ENCODE assay signal across 1 cellular context in the genomic region with DNA sequence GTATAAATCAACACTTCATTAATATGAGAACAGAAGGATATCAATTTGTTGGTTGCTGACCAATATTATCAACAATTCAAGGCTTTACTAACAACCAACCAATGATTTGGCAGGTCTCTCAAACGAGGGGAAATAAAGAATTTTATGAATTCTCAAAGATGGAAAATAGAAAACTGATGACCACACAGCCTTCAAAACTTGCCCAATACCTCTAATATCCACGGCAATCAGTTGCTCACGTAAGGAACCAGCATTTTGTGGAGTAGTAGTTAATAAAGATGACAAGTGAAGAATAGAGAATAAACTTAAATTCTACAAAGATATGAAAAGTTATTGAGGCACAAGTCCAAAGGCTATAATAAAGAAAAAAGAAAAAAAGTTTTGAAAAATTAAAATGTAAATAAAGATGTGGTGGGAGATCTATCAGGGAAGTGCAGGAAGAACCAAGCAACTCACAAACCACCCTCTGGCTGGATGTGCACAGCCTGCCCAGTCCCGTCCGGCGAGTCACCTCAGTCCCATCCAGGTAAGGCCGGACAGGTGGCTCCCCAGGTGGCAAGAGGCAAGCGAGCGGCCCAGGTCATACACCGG.
TF ChIP-seq lines count a peak whose summit lies in the region.

No MANE protein-coding gene starts in this region.

TF ChIP-seq in HepG2, 621 proteins besides CTCF, POLR2A, EP300 and RAD21 (continued from another document):
- TF ChIP-seq, protein P1, sequence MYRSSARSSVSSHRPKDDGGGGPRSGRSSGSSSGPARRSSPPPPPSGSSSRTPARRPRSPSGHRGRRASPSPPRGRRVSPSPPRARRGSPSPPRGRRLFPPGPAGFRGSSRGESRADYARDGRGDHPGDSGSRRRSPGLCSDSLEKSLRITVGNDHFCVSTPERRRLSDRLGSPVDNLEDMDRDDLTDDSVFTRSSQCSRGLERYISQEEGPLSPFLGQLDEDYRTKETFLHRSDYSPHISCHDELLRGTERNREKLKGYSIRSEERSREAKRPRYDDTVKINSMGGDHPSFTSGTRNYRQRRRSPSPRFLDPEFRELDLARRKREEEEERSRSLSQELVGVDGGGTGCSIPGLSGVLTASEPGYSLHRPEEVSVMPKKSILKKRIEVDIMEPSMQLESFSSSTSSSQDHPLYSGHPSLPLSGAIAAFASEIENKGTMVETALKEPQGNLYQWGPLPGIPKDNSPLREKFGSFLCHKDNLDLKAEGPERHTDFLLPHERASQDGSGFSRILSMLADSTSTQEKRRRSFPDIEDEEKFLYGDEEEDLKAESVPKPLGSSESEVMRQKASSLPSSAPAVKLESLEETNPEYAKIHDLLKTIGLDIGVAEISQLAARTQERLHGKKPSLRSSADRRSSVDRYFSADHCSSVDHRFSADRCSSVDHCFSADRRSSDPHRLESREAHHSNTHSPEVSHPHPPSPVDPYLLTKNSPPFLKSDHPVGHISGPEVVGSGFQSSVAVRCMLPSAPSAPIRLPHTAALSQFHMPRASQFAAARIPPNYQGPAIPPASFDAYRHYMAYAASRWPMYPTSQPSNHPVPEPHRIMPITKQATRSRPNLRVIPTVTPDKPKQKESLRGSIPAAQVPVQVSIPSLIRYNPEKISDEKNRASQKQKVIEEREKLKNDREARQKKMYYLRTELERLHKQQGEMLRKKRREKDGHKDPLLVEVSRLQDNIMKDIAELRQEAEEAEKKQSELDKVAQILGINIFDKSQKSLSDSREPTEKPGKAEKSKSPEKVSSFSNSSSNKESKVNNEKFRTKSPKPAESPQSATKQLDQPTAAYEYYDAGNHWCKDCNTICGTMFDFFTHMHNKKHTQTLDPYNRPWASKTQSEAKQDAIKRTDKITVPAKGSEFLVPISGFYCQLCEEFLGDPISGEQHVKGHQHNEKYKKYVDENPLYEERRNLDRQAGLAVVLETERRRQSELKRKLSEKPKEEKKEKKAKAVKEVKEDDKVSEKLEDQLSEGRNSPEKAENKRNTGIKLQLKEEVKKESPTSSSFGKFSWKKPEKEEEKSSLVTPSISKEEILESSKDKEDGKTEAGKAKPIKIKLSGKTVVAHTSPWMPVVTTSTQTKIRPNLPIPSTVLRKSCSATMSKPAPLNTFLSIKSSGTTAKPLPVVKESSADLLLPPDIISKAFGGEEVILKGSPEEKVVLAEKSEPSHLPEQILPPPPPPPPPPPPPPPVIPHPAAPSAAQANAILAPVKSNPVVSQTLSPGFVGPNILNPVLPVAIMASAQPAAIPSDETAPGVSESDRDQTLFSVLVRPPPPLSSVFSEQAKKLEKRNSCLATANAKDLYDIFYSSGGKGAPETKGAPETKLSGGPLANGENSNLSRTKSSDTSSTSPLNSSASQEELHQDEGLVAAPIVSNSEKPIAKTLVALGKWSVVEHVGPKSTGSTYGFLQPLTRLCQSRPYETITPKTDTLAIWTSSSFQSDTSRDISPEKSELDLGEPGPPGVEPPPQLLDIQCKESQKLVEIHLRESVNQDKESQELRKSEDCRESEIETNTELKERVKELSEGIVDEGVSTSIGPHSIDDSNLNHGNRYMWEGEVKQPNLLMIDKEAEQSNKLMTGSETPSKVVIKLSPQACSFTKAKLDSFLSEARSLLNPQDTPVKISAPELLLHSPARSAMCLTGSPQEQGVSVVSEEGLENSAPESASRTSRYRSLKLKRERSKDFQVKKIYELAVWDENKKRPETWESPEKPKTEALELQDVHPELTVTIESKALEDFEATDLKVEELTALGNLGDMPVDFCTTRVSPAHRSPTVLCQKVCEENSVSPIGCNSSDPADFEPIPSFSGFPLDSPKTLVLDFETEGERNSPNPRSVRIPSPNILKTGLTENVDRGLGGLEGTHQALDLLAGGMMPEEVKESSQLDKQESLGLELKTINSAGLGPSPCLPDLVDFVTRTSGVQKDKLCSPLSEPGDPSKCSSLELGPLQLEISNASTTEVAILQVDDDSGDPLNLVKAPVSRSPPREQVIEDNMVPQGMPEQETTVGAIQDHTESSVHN (CRISPR knock-in tag; IDR thresholded peaks at IDR 0.05): no peak
- no peak; the same call in 1 of the 2 replicates for TF ChIP-seq ZNF670 (CRISPR knock-in tag; IDR thresholded peaks at IDR 0.05; ENCODE audit: borderline replicate concordance)
- no peak for TF ChIP-seq ZNF274 (CRISPR knock-in tag; IDR thresholded peaks at IDR 0.05)
- no peak for TF ChIP-seq HOXD1 (CRISPR knock-in tag; IDR thresholded peaks at IDR 0.05)
- no peak for TF ChIP-seq ZNF317 (CRISPR knock-in tag; IDR thresholded peaks at IDR 0.05)
- TF ChIP-seq ARID2 (CRISPR knock-in tag; IDR thresholded peaks at IDR 0.05; ENCODE audit: borderline replicate concordance): 0 out of 2 replicates have a peak, but pooled peaks have one; percentile 7
- no peak for TF ChIP-seq GATAD1 (CRISPR knock-in tag; IDR thresholded peaks at IDR 0.05)
- TF ChIP-seq MTF1 (CRISPR knock-in tag; IDR thresholded peaks at IDR 0.05): 0 out of 2 replicates have a peak, but pooled peaks have one; percentile 22
- no peak for TF ChIP-seq IRX3 (CRISPR knock-in tag; IDR thresholded peaks at IDR 0.05; ENCODE audit: borderline replicate concordance, low read depth)
- TF ChIP-seq IKZF4 (CRISPR knock-in tag; IDR thresholded peaks at IDR 0.05; ENCODE audit: borderline replicate concordance, low read depth, not compliant biosample characterization): no peak
- no peak for TF ChIP-seq ZNF737 (CRISPR knock-in tag; IDR thresholded peaks at IDR 0.05; ENCODE audit: borderline replicate concordance)
- TF ChIP-seq, protein P2, sequence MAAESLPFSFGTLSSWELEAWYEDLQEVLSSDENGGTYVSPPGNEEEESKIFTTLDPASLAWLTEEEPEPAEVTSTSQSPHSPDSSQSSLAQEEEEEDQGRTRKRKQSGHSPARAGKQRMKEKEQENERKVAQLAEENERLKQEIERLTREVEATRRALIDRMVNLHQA (CRISPR knock-in tag; IDR thresholded peaks at IDR 0.05): no peak
- TF ChIP-seq MBD4 (IDR thresholded peaks at IDR 0.05; ENCODE audit: borderline replicate concordance, low read length): no peak
- TF ChIP-seq, protein P3, sequence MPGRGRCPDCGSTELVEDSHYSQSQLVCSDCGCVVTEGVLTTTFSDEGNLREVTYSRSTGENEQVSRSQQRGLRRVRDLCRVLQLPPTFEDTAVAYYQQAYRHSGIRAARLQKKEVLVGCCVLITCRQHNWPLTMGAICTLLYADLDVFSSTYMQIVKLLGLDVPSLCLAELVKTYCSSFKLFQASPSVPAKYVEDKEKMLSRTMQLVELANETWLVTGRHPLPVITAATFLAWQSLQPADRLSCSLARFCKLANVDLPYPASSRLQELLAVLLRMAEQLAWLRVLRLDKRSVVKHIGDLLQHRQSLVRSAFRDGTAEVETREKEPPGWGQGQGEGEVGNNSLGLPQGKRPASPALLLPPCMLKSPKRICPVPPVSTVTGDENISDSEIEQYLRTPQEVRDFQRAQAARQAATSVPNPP (CRISPR knock-in tag; IDR thresholded peaks at IDR 0.05): no peak
- TF ChIP-seq, protein P4, sequence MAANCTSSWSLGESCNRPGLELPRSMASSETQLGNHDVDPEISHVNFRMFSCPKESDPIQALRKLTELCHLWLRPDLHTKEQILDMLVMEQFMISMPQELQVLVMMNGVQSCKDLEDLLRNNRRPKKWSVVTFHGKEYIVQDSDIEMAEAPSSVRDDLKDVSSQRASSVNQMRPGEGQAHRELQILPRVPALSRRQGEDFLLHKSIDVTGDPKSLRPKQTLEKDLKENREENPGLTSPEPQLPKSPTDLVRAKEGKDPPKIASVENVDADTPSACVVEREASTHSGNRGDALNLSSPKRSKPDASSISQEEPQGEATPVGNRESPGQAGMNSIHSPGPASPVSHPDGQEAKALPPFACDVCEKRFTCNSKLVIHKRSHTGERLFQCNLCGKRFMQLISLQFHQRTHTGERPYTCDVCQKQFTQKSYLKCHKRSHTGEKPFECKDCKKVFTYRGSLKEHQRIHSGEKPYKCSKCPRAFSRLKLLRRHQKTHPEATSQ (CRISPR knock-in tag; IDR thresholded peaks at IDR 0.05; ENCODE audit: borderline replicate concordance): no peak
- TF ChIP-seq CEBPB (IDR thresholded peaks at IDR 0.05; ENCODE audit: borderline replicate concordance, low read depth, low read length): 0 out of 2 replicates have a peak, but pooled peaks have one; percentile 30
- no peak for TF ChIP-seq XRCC5 (optimal IDR thresholded peaks at IDR 0.05; ENCODE audit: low read length)
- TF ChIP-seq, protein P5, sequence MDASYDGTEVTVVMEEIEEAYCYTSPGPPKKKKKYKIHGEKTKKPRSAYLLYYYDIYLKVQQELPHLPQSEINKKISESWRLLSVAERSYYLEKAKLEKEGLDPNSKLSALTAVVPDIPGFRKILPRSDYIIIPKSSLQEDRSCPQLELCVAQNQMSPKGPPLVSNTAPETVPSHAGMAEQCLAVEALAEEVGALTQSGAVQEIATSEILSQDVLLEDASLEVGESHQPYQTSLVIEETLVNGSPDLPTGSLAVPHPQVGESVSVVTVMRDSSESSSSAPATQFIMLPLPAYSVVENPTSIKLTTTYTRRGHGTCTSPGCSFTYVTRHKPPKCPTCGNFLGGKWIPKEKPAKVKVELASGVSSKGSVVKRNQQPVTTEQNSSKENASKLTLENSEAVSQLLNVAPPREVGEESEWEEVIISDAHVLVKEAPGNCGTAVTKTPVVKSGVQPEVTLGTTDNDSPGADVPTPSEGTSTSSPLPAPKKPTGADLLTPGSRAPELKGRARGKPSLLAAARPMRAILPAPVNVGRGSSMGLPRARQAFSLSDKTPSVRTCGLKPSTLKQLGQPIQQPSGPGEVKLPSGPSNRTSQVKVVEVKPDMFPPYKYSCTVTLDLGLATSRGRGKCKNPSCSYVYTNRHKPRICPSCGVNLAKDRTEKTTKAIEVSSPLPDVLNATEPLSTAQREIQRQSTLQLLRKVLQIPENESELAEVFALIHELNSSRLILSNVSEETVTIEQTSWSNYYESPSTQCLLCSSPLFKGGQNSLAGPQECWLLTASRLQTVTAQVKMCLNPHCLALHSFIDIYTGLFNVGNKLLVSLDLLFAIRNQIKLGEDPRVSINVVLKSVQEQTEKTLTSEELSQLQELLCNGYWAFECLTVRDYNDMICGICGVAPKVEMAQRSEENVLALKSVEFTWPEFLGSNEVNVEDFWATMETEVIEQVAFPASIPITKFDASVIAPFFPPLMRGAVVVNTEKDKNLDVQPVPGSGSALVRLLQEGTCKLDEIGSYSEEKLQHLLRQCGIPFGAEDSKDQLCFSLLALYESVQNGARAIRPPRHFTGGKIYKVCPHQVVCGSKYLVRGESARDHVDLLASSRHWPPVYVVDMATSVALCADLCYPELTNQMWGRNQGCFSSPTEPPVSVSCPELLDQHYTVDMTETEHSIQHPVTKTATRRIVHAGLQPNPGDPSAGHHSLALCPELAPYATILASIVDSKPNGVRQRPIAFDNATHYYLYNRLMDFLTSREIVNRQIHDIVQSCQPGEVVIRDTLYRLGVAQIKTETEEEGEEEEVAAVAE (CRISPR knock-in tag; IDR thresholded peaks at IDR 0.05; ENCODE audit: borderline replicate concordance): no peak
- TF ChIP-seq, protein P6, sequence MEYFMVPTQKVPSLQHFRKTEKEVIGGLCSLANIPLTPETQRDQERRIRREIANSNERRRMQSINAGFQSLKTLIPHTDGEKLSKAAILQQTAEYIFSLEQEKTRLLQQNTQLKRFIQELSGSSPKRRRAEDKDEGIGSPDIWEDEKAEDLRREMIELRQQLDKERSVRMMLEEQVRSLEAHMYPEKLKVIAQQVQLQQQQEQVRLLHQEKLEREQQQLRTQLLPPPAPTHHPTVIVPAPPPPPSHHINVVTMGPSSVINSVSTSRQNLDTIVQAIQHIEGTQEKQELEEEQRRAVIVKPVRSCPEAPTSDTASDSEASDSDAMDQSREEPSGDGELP (IDR thresholded peaks at IDR 0.05; ENCODE audit: borderline replicate concordance, low read depth): no peak
- TF ChIP-seq ESRRA (CRISPR knock-in tag; IDR thresholded peaks at IDR 0.05; ENCODE audit: low read depth): no peak
- TF ChIP-seq, protein P7, sequence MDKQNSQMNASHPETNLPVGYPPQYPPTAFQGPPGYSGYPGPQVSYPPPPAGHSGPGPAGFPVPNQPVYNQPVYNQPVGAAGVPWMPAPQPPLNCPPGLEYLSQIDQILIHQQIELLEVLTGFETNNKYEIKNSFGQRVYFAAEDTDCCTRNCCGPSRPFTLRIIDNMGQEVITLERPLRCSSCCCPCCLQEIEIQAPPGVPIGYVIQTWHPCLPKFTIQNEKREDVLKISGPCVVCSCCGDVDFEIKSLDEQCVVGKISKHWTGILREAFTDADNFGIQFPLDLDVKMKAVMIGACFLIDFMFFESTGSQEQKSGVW (CRISPR knock-in tag; IDR thresholded peaks at IDR 0.05; ENCODE audit: borderline replicate concordance): no peak
- no peak for TF ChIP-seq ZNF577 (CRISPR knock-in tag; IDR thresholded peaks at IDR 0.05; ENCODE audit: borderline replicate concordance, low read depth)
